In the genomic region with DNA sequence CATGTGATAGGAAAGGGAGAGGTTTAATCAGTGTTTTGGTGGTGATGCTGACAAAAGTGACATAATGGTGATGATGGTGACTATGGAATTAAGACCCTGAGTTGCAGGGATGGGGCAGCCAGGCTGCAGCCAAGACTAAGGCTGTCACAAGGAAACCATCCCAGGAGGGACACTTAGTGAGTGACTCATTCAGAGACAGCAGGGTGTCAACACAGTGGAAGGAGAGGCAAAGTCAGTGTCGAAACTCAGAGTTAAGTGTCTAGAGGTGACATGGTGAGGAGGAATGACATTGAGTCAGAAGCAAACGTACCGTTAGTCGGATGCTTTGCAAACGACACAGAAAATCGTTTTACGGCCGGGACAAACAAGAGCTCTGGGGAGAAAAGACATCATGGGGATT, we compare ENCODE assay signal across 6 cellular contexts. TPM values are rescaled to one million over a fixed set of nuclear protein-coding genes. Genes with fewer than 3 reads are reported as not detected.
"Had no signal": no experiment of that assay in that cellular context is flagged by ENCODE, and none has a peak within 500 bp of the region (broad histone marks: within the 10 kb centered on the region; RNA-seq: fewer than 3 reads in every experiment).

No MANE protein-coding gene starts in this region.

RNA-seq across cellular contexts. Expression of a gene that starts 30.0 kb away (rescaled TPM):
- total RNA-seq: PC-9, RPMI7951, SJCRH30, SJSA1 had no signal

RNA-seq across cellular contexts. Expression of a gene that starts 54.8 kb away (rescaled TPM):
- total RNA-seq: Right ventricle myocardium inferior, Right ventricle myocardium superior, RPMI7951, SJSA1 had no signal
